13 cellular contexts compared by ENCODE assay signal in the genomic region with DNA sequence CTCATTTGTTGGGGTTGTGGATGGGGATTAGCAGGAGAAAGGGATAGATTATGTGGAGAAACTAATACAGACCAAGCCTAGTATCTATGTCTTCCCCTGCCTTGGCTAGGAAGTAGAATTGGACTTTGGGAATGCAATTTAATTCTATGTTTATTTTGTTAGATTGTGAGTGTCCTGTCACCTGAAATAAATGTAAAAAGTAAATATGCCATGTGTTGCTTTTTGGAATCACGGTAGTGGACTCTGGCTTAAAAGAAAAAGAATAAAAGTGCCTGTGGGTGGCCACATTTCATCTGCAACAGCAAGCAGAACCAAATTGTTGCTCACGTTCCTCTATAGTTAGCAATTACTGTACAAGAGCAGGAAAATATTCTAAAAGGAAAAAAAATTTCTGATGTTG. TPM values are rescaled to one million over a fixed set of nuclear protein-coding genes. Genes with fewer than 3 reads are reported as not detected.
DNase-seq lines count a peak whose midpoint lies in the region; TF ChIP-seq lines count a peak whose summit lies in the region.
"Had no signal": no experiment of that assay in that cellular context is flagged by ENCODE, and none has a peak within 500 bp of the region (broad histone marks: within the 10 kb centered on the region; RNA-seq: fewer than 3 reads in every experiment).

No MANE protein-coding gene starts in this region.

- TF ChIP-seq CTCF in Loucy (conservative IDR thresholded peaks at IDR 0.05; ENCODE audit: low read length): no peak
- TF ChIP-seq CTCF in osteocyte (IDR thresholded peaks at IDR 0.05): no peak

- H3K27me3 Mint-ChIP-seq in activated CD4-positive, alpha-beta T cell treated with anti-CD3 and anti-CD28 coated beads, Interleukin-2, amount 10 ng/mL, durations not matched to agents 24 days and 14 days: no peaks in the 10 kb centered on the region
- no peaks in the 10 kb centered on the region for H3K27me3 Mint-ChIP-seq in osteocyte (ENCODE audit: unreplicated experiment)

- H3K9ac ChIP-seq in Loucy (ENCODE audit: low read depth, low read length, poor library complexity, severe bottlenecking): peak overlapping the region; percentile 93

- H3K9me3 Mint-ChIP-seq in activated CD4-positive, alpha-beta T cell treated with anti-CD3 and anti-CD28 coated beads, Interleukin-2, amount 10 ng/mL, durations not matched to agents 24 days and 14 days: no peaks in the 10 kb centered on the region
- no peaks in the 10 kb centered on the region for H3K9me3 Mint-ChIP-seq in osteocyte (ENCODE audit: unreplicated experiment)

- DNase-seq in activated CD4-positive, alpha-beta T cell treated with anti-CD3 and anti-CD28 coated beads, Interleukin-2, amount 10 ng/mL, durations not matched to agents 24 days and 14 days: no peak
- no peak for DNase-seq in activated CD4-positive, alpha-beta T cell treated with anti-CD3 and anti-CD28 coated beads for 4 hours
- peak; percentile 38 for DNase-seq in cerebellar cortex (ENCODE audit: low spot score)
- DNase-seq in osteocyte (ENCODE audit: extremely low spot score, unreplicated experiment): no peak
- DNase-seq in NCI-H2227 (lab: John Stamatoyannopoulos, UW; ENCODE audit: unreplicated experiment): no peak
- no peak for DNase-seq in NK-92 treated with Interleukin-12 subunit alpha and Interleukin-12 subunit beta, amount 100 ng/mL, for 24 hours (lab: John Stamatoyannopoulos, UW)
- no peak for DNase-seq in GM19238 (ENCODE audit: insufficient read length, low spot score)
- DNase-seq: central memory CD4-positive, alpha-beta T cell; gastrocnemius medialis had no signal

- no peaks in the 10 kb centered on the region for H3K36me3 ChIP-seq in Loucy (ENCODE audit: insufficient read depth, low read length)
- H3K36me3 ChIP-seq: gastrocnemius medialis, right atrium auricular region, thoracic aorta had no signal

- peaks cover 3% of the 10 kb centered on the region for H3K36me3 Mint-ChIP-seq in activated CD4-positive, alpha-beta T cell treated with anti-CD3 and anti-CD28 coated beads, Interleukin-2, amount 10 ng/mL, durations not matched to agents 24 days and 14 days (ENCODE audit: low read depth)
- H3K36me3 Mint-ChIP-seq in osteocyte (ENCODE audit: unreplicated experiment): peaks cover 13% of the 10 kb centered on the region

- intact Hi-C loops in activated CD4-positive, alpha-beta T cell treated with anti-CD3 and anti-CD28 coated beads, Interleukin-2, amount 10 ng/mL, durations not matched to agents 24 days and 14 days (cut with micrococcal nuclease): no loop called here

- H3K27me3 ChIP-seq in Loucy (ENCODE audit: insufficient read depth, low read length, poor library complexity, severe bottlenecking): no peaks in the 10 kb centered on the region
- H3K27me3 ChIP-seq: gastrocnemius medialis, right atrium auricular region had no signal

- peaks cover 54% of the 10 kb centered on the region for H3K79me2 ChIP-seq in Loucy (ENCODE audit: insufficient read depth, low read length)

- H3K4me3 Mint-ChIP-seq in activated CD4-positive, alpha-beta T cell treated with anti-CD3 and anti-CD28 coated beads, Interleukin-2, amount 10 ng/mL, durations not matched to agents 24 days and 14 days: peak overlapping the region; percentile 29
- peak overlapping the region; percentile 50 for H3K4me3 Mint-ChIP-seq in osteocyte (ENCODE audit: unreplicated experiment)

- no peaks in the 10 kb centered on the region for H3K9me3 ChIP-seq in Loucy (ENCODE audit: insufficient read depth, low read depth, low read length)
- H3K9me3 ChIP-seq: gastrocnemius medialis, right atrium auricular region, thoracic aorta had no signal

- H3K9me2 ChIP-seq in Loucy (replicated peaks; ENCODE audit: low read depth, low read length): no peaks in the 10 kb centered on the region

- H3K4me1 Mint-ChIP-seq in activated CD4-positive, alpha-beta T cell treated with anti-CD3 and anti-CD28 coated beads, Interleukin-2, amount 10 ng/mL, durations not matched to agents 24 days and 14 days: peaks cover 28% of the 10 kb centered on the region
- peaks cover 66% of the 10 kb centered on the region for H3K4me1 Mint-ChIP-seq in osteocyte (ENCODE audit: unreplicated experiment)

- H4K20me1 ChIP-seq in Loucy (ENCODE audit: insufficient read depth, low read length, poor library complexity, severe bottlenecking): peaks cover 2% of the 10 kb centered on the region

- no peaks in the 10 kb centered on the region for H3F3A ChIP-seq in Loucy (ENCODE audit: low read depth)

- no peak overlapping the region for H2AFZ ChIP-seq in Loucy (ENCODE audit: low read length)

- H3K4me3 ChIP-seq in Loucy (ENCODE audit: low read length, poor library complexity, severe bottlenecking): peak overlapping the region; percentile 82
- H3K4me3 ChIP-seq: gastrocnemius medialis, lung, right atrium auricular region, thoracic aorta had no signal

- no peak overlapping the region for H3K27ac Mint-ChIP-seq in activated CD4-positive, alpha-beta T cell treated with anti-CD3 and anti-CD28 coated beads, Interleukin-2, amount 10 ng/mL, durations not matched to agents 24 days and 14 days
- peak overlapping the region; percentile 97 for H3K27ac Mint-ChIP-seq in osteocyte (ENCODE audit: unreplicated experiment)

- H3K4me2 ChIP-seq in Loucy (ENCODE audit: low read depth, low read length, poor library complexity, severe bottlenecking): peak overlapping the region; percentile 99

- H3K4me1 ChIP-seq in Loucy (ENCODE audit: insufficient read depth, low read length, poor library complexity, severe bottlenecking): peaks cover 51% of the 10 kb centered on the region

RNA-seq across cellular contexts. Expression of a gene that starts 42.3 kb away (rescaled TPM):
- 0.96 and 1.2 TPM in 2 replicates for total RNA-seq in activated CD4-positive, alpha-beta T cell treated with anti-CD3 and anti-CD28 coated beads, Interleukin-2, amount 10 ng/mL, durations not matched to agents 24 days and 14 days
- 20.4 and 20.9 TPM in 2 replicates for total RNA-seq in osteocyte
